ENCODE assay signal across 17 cellular contexts in the genomic region with DNA sequence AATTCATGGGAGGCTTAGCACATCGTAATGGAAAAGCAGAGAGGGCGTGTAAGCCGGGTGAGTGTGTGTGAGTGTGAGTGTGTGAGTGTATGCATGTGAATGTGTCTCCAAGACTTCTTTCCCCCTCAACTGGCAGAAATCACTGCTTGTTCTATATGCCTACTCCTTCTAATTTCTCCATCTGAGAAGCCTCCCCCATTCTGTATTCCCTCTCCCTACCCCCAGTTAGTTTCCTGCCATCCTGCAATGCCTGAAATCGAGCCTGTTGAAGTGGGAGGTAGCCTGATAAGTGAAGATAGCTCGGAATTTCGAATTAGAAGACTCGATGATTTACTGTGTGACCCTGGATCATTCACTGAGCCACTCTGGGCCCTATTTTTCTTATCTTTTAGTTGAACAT. TPM values are rescaled to one million over a fixed set of nuclear protein-coding genes. Genes with fewer than 3 reads are reported as not detected.
DNase-seq lines count a peak whose midpoint lies in the region; ATAC-seq, FAIRE-seq and TF ChIP-seq lines count a peak whose summit lies in the region.
"Had no signal": no experiment of that assay in that cellular context is flagged by ENCODE, and none has a peak within 500 bp of the region (broad histone marks: within the 10 kb centered on the region; RNA-seq: fewer than 3 reads in every experiment).

No MANE protein-coding gene starts in this region.

- H3K9ac ChIP-seq in astrocyte (ENCODE audit: low read length) (no peak overlapping the region), mesendoderm (ENCODE audit: low read length) (no peak overlapping the region), endodermal cell (ENCODE audit: extremely low read depth, low read length, poor library complexity, severe bottlenecking) (no peak overlapping the region)
- H3K9ac ChIP-seq: BLaER1 treated with 17β-estradiol and CSF1 and Interleukin-3, amounts not matched to agents 10 nM and 100 nM had no signal

- no peak overlapping the region for H2AK5ac ChIP-seq in mesendoderm (ENCODE audit: low read length)

- intact Hi-C loops in activated naive CD4-positive, alpha-beta T cell treated with anti-CD3 and anti-CD28 coated beads for 36 hours (cut with micrococcal nuclease) = no loop called here

- peak overlapping the region; percentile 15 for H3K56ac ChIP-seq in mesendoderm (ENCODE audit: low read length)

- no peak overlapping the region for H3K4me3 Mint-ChIP-seq in activated naive CD4-positive, alpha-beta T cell treated with anti-CD3 and anti-CD28 coated beads, Interleukin-2, amount 50 U/mL, for 24 hours
- H3K4me3 Mint-ChIP-seq in activated naive CD4-positive, alpha-beta T cell treated with anti-CD3 and anti-CD28 coated beads for 36 hours = no peak overlapping the region
- H3K4me3 Mint-ChIP-seq in astrocyte (ENCODE audit: unreplicated experiment) (peak overlapping the region; percentile 18), endodermal cell (no peak overlapping the region)
- H3K4me3 Mint-ChIP-seq: CD4-positive, alpha-beta T cell; H9; IgD-negative memory B cell had no signal

- no peak for FAIRE-seq in astrocyte (lab: Jason Lieb, UNC)
- FAIRE-seq: GM12878, GM18507 had no signal

- no peak overlapping the region for H4K5ac ChIP-seq in mesendoderm (ENCODE audit: low read length)

- H3K27me3 ChIP-seq in astrocyte (ENCODE audit: insufficient read depth, low read length) = no peaks in the 10 kb centered on the region
- H3K27me3 ChIP-seq in mesendoderm (ENCODE audit: insufficient read depth, low read length, poor library complexity) = no peaks in the 10 kb centered on the region
- no peaks in the 10 kb centered on the region for H3K27me3 ChIP-seq in endodermal cell (ENCODE audit: control insufficient read depth, insufficient read depth, low read length, poor library complexity, severe bottlenecking)
- H3K27me3 ChIP-seq: BLaER1 treated with 17β-estradiol and CSF1 and Interleukin-3, amounts not matched to agents 10 nM and 100 nM had no signal

- no peak overlapping the region for H2BK120ac ChIP-seq in mesendoderm (ENCODE audit: low read depth, low read length)

- no peak overlapping the region for H2AFZ ChIP-seq in astrocyte (ENCODE audit: low read depth, low read length)

- H4K8ac ChIP-seq in mesendoderm (ENCODE audit: low read depth, low read length) = no peak overlapping the region

- no peaks in the 10 kb centered on the region for H3K9me3 ChIP-seq in astrocyte (ENCODE audit: insufficient read depth, low read depth, low read length)
- no peaks in the 10 kb centered on the region for H3K9me3 ChIP-seq in endodermal cell (ENCODE audit: control insufficient read depth, low read length)
- H3K9me3 ChIP-seq: BLaER1 treated with 17β-estradiol and CSF1 and Interleukin-3, amounts not matched to agents 10 nM and 100 nM had no signal

- H3K4me1 ChIP-seq in astrocyte (ENCODE audit: insufficient read depth, low read length) (peaks cover 20% of the 10 kb centered on the region), mesendoderm (ENCODE audit: control insufficient read depth, low read depth, low read length) (no peaks in the 10 kb centered on the region), endodermal cell (ENCODE audit: control insufficient read depth, insufficient read depth, low read length) (no peaks in the 10 kb centered on the region)

- H3K9me3 Mint-ChIP-seq in activated naive CD4-positive, alpha-beta T cell treated with anti-CD3 and anti-CD28 coated beads, Interleukin-2, amount 50 U/mL, for 24 hours = no peaks in the 10 kb centered on the region
- no peaks in the 10 kb centered on the region for H3K9me3 Mint-ChIP-seq in activated naive CD4-positive, alpha-beta T cell treated with anti-CD3 and anti-CD28 coated beads for 36 hours
- H3K9me3 Mint-ChIP-seq in astrocyte (ENCODE audit: unreplicated experiment) = peaks cover 2% of the 10 kb centered on the region
- H3K9me3 Mint-ChIP-seq in endodermal cell = no peaks in the 10 kb centered on the region
- H3K9me3 Mint-ChIP-seq: CD4-positive, alpha-beta T cell; H9; IgD-negative memory B cell had no signal

- no peaks in the 10 kb centered on the region for H3K36me3 Mint-ChIP-seq in activated naive CD4-positive, alpha-beta T cell treated with anti-CD3 and anti-CD28 coated beads, Interleukin-2, amount 50 U/mL, for 24 hours
- no peaks in the 10 kb centered on the region for H3K36me3 Mint-ChIP-seq in activated naive CD4-positive, alpha-beta T cell treated with anti-CD3 and anti-CD28 coated beads for 36 hours (ENCODE audit: low read depth)
- peaks cover 2% of the 10 kb centered on the region for H3K36me3 Mint-ChIP-seq in astrocyte (ENCODE audit: low read depth, unreplicated experiment)
- H3K36me3 Mint-ChIP-seq in endodermal cell (ENCODE audit: low read depth) = no peaks in the 10 kb centered on the region
- H3K36me3 Mint-ChIP-seq: IgD-negative memory B cell had no signal

- DNase-seq in activated naive CD4-positive, alpha-beta T cell treated with anti-CD3 and anti-CD28 coated beads for 36 hours = no peak
- no peak for DNase-seq in astrocyte (ENCODE audit: low read depth)
- DNase-seq in mesendoderm = no peak
- DNase-seq in kidney glomerular epithelial cell (lab: John Stamatoyannopoulos, UW) = no peak
- DNase-seq in endodermal cell = no peak
- DNase-seq: 8988T; ACHN; CD4-positive, alpha-beta T cell; DMS79; GOT3; H9 had no signal

- no peak overlapping the region for H3K4ac ChIP-seq in mesendoderm (ENCODE audit: low read depth, low read length)

- no peaks in the 10 kb centered on the region for H4K20me1 ChIP-seq in astrocyte (ENCODE audit: insufficient read depth, low read length)
- H4K20me1 ChIP-seq: BLaER1 treated with 17β-estradiol and CSF1 and Interleukin-3, amounts not matched to agents 10 nM and 100 nM had no signal

- no peak for TF ChIP-seq CTCF in astrocyte (IDR thresholded peaks at IDR 0.05; ENCODE audit: insufficient read depth, low read depth, low read length)
- no peak for TF ChIP-seq CTCF in endodermal cell (conservative IDR thresholded peaks at IDR 0.05)

- peaks cover 5% of the 10 kb centered on the region for H3K4me1 Mint-ChIP-seq in activated naive CD4-positive, alpha-beta T cell treated with anti-CD3 and anti-CD28 coated beads, Interleukin-2, amount 50 U/mL, for 24 hours
- H3K4me1 Mint-ChIP-seq in activated naive CD4-positive, alpha-beta T cell treated with anti-CD3 and anti-CD28 coated beads for 36 hours (ENCODE audit: low read depth) = peaks cover 15% of the 10 kb centered on the region
- H3K4me1 Mint-ChIP-seq in astrocyte (ENCODE audit: low read depth, unreplicated experiment) = peaks cover 30% of the 10 kb centered on the region
- peaks cover 20% of the 10 kb centered on the region for H3K4me1 Mint-ChIP-seq in endodermal cell

- WGBS in mesendoderm (ENCODE audit: extremely low coverage, insufficient coverage, low lambda C conversion rate) = no CpG with 5 or more reads among the region's 7 CpGs
- 80 to 85% methylated on average over 1 to 7 of the region's 7 CpGs for WGBS in endodermal cell (ENCODE audit: insufficient coverage in 1 of 2, insufficient read length in 1 of 2), 2 experiments

- H3K79me2 ChIP-seq in astrocyte (ENCODE audit: insufficient read depth, low read length) (no peaks in the 10 kb centered on the region), mesendoderm (ENCODE audit: control insufficient read depth, insufficient read depth, low read length) (no peaks in the 10 kb centered on the region)

- H3K27ac ChIP-seq in astrocyte (ENCODE audit: low read depth, low read length) (no peak overlapping the region), mesendoderm (ENCODE audit: low read depth, low read length) (no peak overlapping the region), endodermal cell (ENCODE audit: low read depth, low read length) (no peak overlapping the region)
- H3K27ac ChIP-seq: BLaER1 treated with 17β-estradiol and CSF1 and Interleukin-3, amounts not matched to agents 10 nM and 100 nM had no signal

- peak overlapping the region; percentile 11 for H3K27ac Mint-ChIP-seq in activated naive CD4-positive, alpha-beta T cell treated with anti-CD3 and anti-CD28 coated beads, Interleukin-2, amount 50 U/mL, for 24 hours
- H3K27ac Mint-ChIP-seq in activated naive CD4-positive, alpha-beta T cell treated with anti-CD3 and anti-CD28 coated beads for 36 hours = no peak overlapping the region
- H3K27ac Mint-ChIP-seq in astrocyte (ENCODE audit: unreplicated experiment) (no peak overlapping the region), endodermal cell (no peak overlapping the region)
- H3K27ac Mint-ChIP-seq: CD4-positive, alpha-beta T cell had no signal

- no peak for ATAC-seq in GM19463 (IDR thresholded peaks at IDR 0.05; ENCODE audit: unreplicated experiment)
- ATAC-seq: GM12878 had no signal

- H3K27me3 Mint-ChIP-seq in activated naive CD4-positive, alpha-beta T cell treated with anti-CD3 and anti-CD28 coated beads, Interleukin-2, amount 50 U/mL, for 24 hours = no peaks in the 10 kb centered on the region
- H3K27me3 Mint-ChIP-seq in activated naive CD4-positive, alpha-beta T cell treated with anti-CD3 and anti-CD28 coated beads for 36 hours (ENCODE audit: low read depth) = no peaks in the 10 kb centered on the region
- H3K27me3 Mint-ChIP-seq in astrocyte (ENCODE audit: low read depth, unreplicated experiment) (peaks cover 13% of the 10 kb centered on the region), endodermal cell (ENCODE audit: insufficient read depth) (peaks cover 2% of the 10 kb centered on the region)
- H3K27me3 Mint-ChIP-seq: CD4-positive, alpha-beta T cell had no signal

- H3K4me2 ChIP-seq in astrocyte (ENCODE audit: low read length) = no peak overlapping the region
- no peak overlapping the region for H3K4me2 ChIP-seq in mesendoderm (ENCODE audit: low read length)
- H3K4me2 ChIP-seq: BLaER1 treated with 17β-estradiol and CSF1 and Interleukin-3, amounts not matched to agents 10 nM and 100 nM had no signal

- H3K4me3 ChIP-seq in astrocyte (ENCODE audit: insufficient read depth, low read depth, low read length) = no peak overlapping the region
- no peak overlapping the region for H3K4me3 ChIP-seq in mesendoderm (ENCODE audit: low read length)
- H3K4me3 ChIP-seq in endodermal cell (ENCODE audit: low read length) = no peak overlapping the region
- H3K4me3 ChIP-seq: BLaER1 treated with 17β-estradiol and CSF1 and Interleukin-3, amounts not matched to agents 10 nM and 100 nM; GM12878 had no signal

- H3K36me3 ChIP-seq in astrocyte (ENCODE audit: insufficient read depth, low read length) = no peaks in the 10 kb centered on the region
- H3K36me3 ChIP-seq in mesendoderm (ENCODE audit: control insufficient read depth, insufficient read depth, low read length) = no peaks in the 10 kb centered on the region
- no peaks in the 10 kb centered on the region for H3K36me3 ChIP-seq in endodermal cell (ENCODE audit: control insufficient read depth, insufficient read depth, low read length)
- H3K36me3 ChIP-seq: BLaER1 treated with 17β-estradiol and CSF1 and Interleukin-3, amounts not matched to agents 10 nM and 100 nM had no signal

- no peak overlapping the region for H2BK5ac ChIP-seq in mesendoderm (ENCODE audit: low read length)

- no peak overlapping the region for H2BK15ac ChIP-seq in mesendoderm (replicated peaks; ENCODE audit: low read depth)

- H3K79me1 ChIP-seq in mesendoderm (ENCODE audit: low read length) = no peaks in the 10 kb centered on the region

- H3K23ac ChIP-seq in mesendoderm (ENCODE audit: low read length) = no peak overlapping the region

- CTCF ChIA-PET in activated naive CD4-positive, alpha-beta T cell treated with anti-CD3 and anti-CD28 coated beads for 36 hours (lab: Charles Lee) = no interaction called here

- no peak overlapping the region for H3K18ac ChIP-seq in mesendoderm (ENCODE audit: low read length)

RNA-seq across cellular contexts. Expression of a gene that starts 30.0 kb away (rescaled TPM):
- total RNA-seq in activated naive CD4-positive, alpha-beta T cell treated with anti-CD3 and anti-CD28 coated beads for 36 hours = 100 to 1,000 TPM; 248 to 261 TPM
- total RNA-seq in astrocyte = 358 and 408 TPM in 2 replicates
- polyA plus RNA-seq in mesendoderm (2013, experiment 1 of 2) = 445 TPM
- 448 TPM for polyA plus RNA-seq in mesendoderm (2013, experiment 2 of 2)
- total RNA-seq in endodermal cell = 100 to 1,000 TPM; 357 to 374 TPM
- polyA plus RNA-seq in endodermal cell (2013, experiment 1 of 2) = 600 TPM
- 600 TPM for polyA plus RNA-seq in endodermal cell (2013, experiment 2 of 2)
